ENCODE assay signal across 23 cellular contexts in genomic region chr13:113938716-113939115, GRCh38. TPM values are rescaled to one million over a fixed set of nuclear protein-coding genes. Genes with fewer than 3 reads are reported as not detected.
DNase-seq lines count a peak whose midpoint lies in the region; ATAC-seq and TF ChIP-seq lines count a peak whose summit lies in the region.
"Had no signal": no experiment of that assay in that cellular context is flagged by ENCODE, and none has a peak within 500 bp of the region (broad histone marks: within the 10 kb centered on the region; RNA-seq: fewer than 3 reads in every experiment).

No MANE protein-coding gene starts in this region.

- TF ChIP-seq CTCF in fibroblast of pulmonary artery (IDR thresholded peaks at IDR 0.05; ENCODE audit: low read length, missing control alignments) = no peak

- peak; percentile 16 for ATAC-seq in Right ventricle myocardium superior (ENCODE audit: poor library complexity)
- ATAC-seq in stimulated activated effector memory CD8-positive, alpha-beta T cell treated with anti-CD3 and anti-CD28 coated beads, Interleukin-12 subunit alpha, Interleukin-12 subunit beta, amount 100 ng/mL, for 72 hours = no peak
- no peak for ATAC-seq in GM21390 (IDR thresholded peaks at IDR 0.05; ENCODE audit: unreplicated experiment)
- ATAC-seq: esophagus mucosa, T-cell had no signal

- H3K9me3 Mint-ChIP-seq in stimulated activated effector memory CD8-positive, alpha-beta T cell treated with anti-CD3 and anti-CD28 coated beads, Interleukin-12 subunit alpha, Interleukin-12 subunit beta, amount 100 ng/mL, for 72 hours = no peaks in the 10 kb centered on the region
- H3K9me3 Mint-ChIP-seq: CD4-positive, alpha-beta T cell; T-cell had no signal

- H3K4me3 ChIP-seq in fibroblast of pulmonary artery (replicated peaks; ENCODE audit: low read depth, low read length) = no peak overlapping the region
- H3K4me3 ChIP-seq: left ventricle myocardium inferior, right lobe of liver, tibial artery had no signal

- intact Hi-C loops in Right ventricle myocardium superior (cut with DNase I) = no loop called here
- intact Hi-C loops in cardiac septum (cut with DNase I) = no loop called here

- no peaks in the 10 kb centered on the region for H3K4me1 Mint-ChIP-seq in stimulated activated effector memory CD8-positive, alpha-beta T cell treated with anti-CD3 and anti-CD28 coated beads, Interleukin-12 subunit alpha, Interleukin-12 subunit beta, amount 100 ng/mL, for 72 hours
- H3K4me1 Mint-ChIP-seq: T-cell had no signal

- no peak overlapping the region for H3K4me3 Mint-ChIP-seq in stimulated activated effector memory CD8-positive, alpha-beta T cell treated with anti-CD3 and anti-CD28 coated beads, Interleukin-12 subunit alpha, Interleukin-12 subunit beta, amount 100 ng/mL, for 72 hours
- H3K4me3 Mint-ChIP-seq: CD4-positive, alpha-beta T cell; T-cell had no signal

- DNase-seq in Right ventricle myocardium superior (peak; percentile 27), cardiac septum (ENCODE audit: low spot score) (no peak), NCI-H2107 treated with DMSO at 0.1 percent for 48 hours (lab: John Stamatoyannopoulos, UW; ENCODE audit: unreplicated experiment) (peak; percentile 38), fibroblast of pulmonary artery (ENCODE audit: low read depth) (peak; percentile 32), NOMO-1 (lab: John Stamatoyannopoulos, UW; ENCODE audit: unreplicated experiment in 2 of 2) (no peak), foreskin melanocyte (no peak)
- no peak for DNase-seq in stimulated activated effector memory CD8-positive, alpha-beta T cell treated with anti-CD3 and anti-CD28 coated beads, Interleukin-12 subunit alpha, Interleukin-12 subunit beta, amount 100 ng/mL, for 72 hours (ENCODE audit: low spot score in 2 of 2)
- DNase-seq: activated CD4-positive, alpha-beta T cell treated with anti-CD3 and anti-CD28 coated beads, Interleukin-2, amount 50 U/mL, for 1 hour; activated gamma-delta T cell treated with Interleukin-2 at 50 U/mL for 16 hours; amygdala; CD4-positive, alpha-beta T cell; cerebellar nuclear complex; effector CD4-positive, alpha-beta T cell; KG1; left ventricle myocardium inferior; NCI-H446 treated with DMSO at 0.1 percent for 48 hours; nucleus accumbens; stimulated activated naive CD4-positive, alpha-beta T cell treated with Interleukin-2 at 50 U/mL for 16 hours; T-cell; tibial artery had no signal

- H3K36me3 Mint-ChIP-seq in stimulated activated effector memory CD8-positive, alpha-beta T cell treated with anti-CD3 and anti-CD28 coated beads, Interleukin-12 subunit alpha, Interleukin-12 subunit beta, amount 100 ng/mL, for 72 hours = peaks cover 10% of the 10 kb centered on the region
- H3K36me3 Mint-ChIP-seq: T-cell had no signal

- H3K27ac Mint-ChIP-seq in stimulated activated effector memory CD8-positive, alpha-beta T cell treated with anti-CD3 and anti-CD28 coated beads, Interleukin-12 subunit alpha, Interleukin-12 subunit beta, amount 100 ng/mL, for 72 hours = peak overlapping the region; percentile 74
- H3K27ac Mint-ChIP-seq: CD4-positive, alpha-beta T cell; T-cell had no signal

RNA-seq across cellular contexts. Expression of gene C13orf46, which starts 35.2 kb away (rescaled TPM):
- total RNA-seq in Right ventricle myocardium superior (0.32 TPM), cardiac septum (0.40 TPM)

Comparison
In these comparisons a context has a peak if more than half of its experiments do, and no peak if none do; other contexts are left out.
1. DNase-seq: peak in Right ventricle myocardium superior (single experiment), NCI-H2107 treated with DMSO at 0.1 percent for 48 hours (single experiment) and fibroblast of pulmonary artery (single experiment); none in cardiac septum (single experiment), stimulated activated effector memory CD8-positive, alpha-beta T cell treated with anti-CD3 and anti-CD28 coated beads, Interleukin-12 subunit alpha, Interleukin-12 subunit beta, amount 100 ng/mL, for 72 hours (0 of 2), NOMO-1 (0 of 2) and foreskin melanocyte (single experiment).